Comparison of ENCODE assay signal across 20 cellular contexts in genomic region chr21:27094182-27094948, GRCh38.
DNase-seq lines count a peak whose midpoint lies in the region; ATAC-seq, FAIRE-seq and TF ChIP-seq lines count a peak whose summit lies in the region.
"Had no signal": no experiment of that assay in that cellular context is flagged by ENCODE, and none has a peak within 500 bp of the region (broad histone marks: within the 10 kb centered on the region; RNA-seq: fewer than 3 reads in every experiment).

No MANE protein-coding gene starts in this region.

- no peak overlapping the region for H3K56ac ChIP-seq in IMR-90 (ENCODE audit: extremely low read depth, insufficient read depth, low read length)

- dilution Hi-C loops in IMR-90 (cut with HindIII; ENCODE audit: low sequenced_read_pairs, unreplicated experiment), result no loop called here

- H2BK5ac ChIP-seq in IMR-90 (ENCODE audit: low read depth, low read length, poor library complexity, severe bottlenecking), result no peak overlapping the region

- H3K27me3 ChIP-seq in IMR-90 (ENCODE audit: control insufficient read depth, insufficient read depth, low read length), result no peaks in the 10 kb centered on the region

- intact Hi-C loops in IMR-90 (cut with micrococcal nuclease), result no loop called here

- no peak for TF ChIP-seq RAD21 in IMR-90 (IDR thresholded peaks at IDR 0.05; ENCODE audit: low read length)

- H4K20me1 ChIP-seq in IMR-90 (ENCODE audit: insufficient read depth, low read length), result no peaks in the 10 kb centered on the region

- H2AFZ ChIP-seq in IMR-90 (replicated peaks; ENCODE audit: low read length, poor library complexity), result no peak overlapping the region
- H2AFZ ChIP-seq: GM23338 had no signal

- H3K79me1 ChIP-seq in IMR-90 (ENCODE audit: low read depth in 1 of 2, low read length in 2 of 2), result no peaks in the 10 kb centered on the region

- in situ Hi-C loops in IMR-90 (cut with MboI; ENCODE audit: low sequenced_read_pairs), result no loop called here

- no peak for TF ChIP-seq POLR2A in IMR-90 (IDR thresholded peaks at IDR 0.05; ENCODE audit: low read depth, low read length)

- H3K4me3 ChIP-seq in IMR-90 (ENCODE audit: insufficient read depth, low read depth, low read length), result no peak overlapping the region
- H3K4me3 ChIP-seq: A549, GM23338 had no signal

- no peak overlapping the region for H4K5ac ChIP-seq in IMR-90 (ENCODE audit: low read depth, low read length)

- CTCF ChIA-PET in IMR-90 (lab: Yijun Ruan, JAX), result no interaction called here

- no peak overlapping the region for H4K91ac ChIP-seq in IMR-90 (ENCODE audit: insufficient read depth, low read depth, low read length)

- ATAC-seq in IMR-90 (ENCODE audit: low read depth) (no peak), GM21576 (IDR thresholded peaks at IDR 0.05; ENCODE audit: unreplicated experiment) (no peak)
- ATAC-seq: A549, GM23338 had no signal

- POLR2A ChIA-PET in IMR-90 (lab: Charles Lee; ENCODE audit: unreplicated experiment), result no interaction called here

- no peaks in the 10 kb centered on the region for H3K4me1 ChIP-seq in IMR-90 (ENCODE audit: control insufficient read depth, insufficient read depth, low read length)
- H3K4me1 ChIP-seq: A549 had no signal

- no peak overlapping the region for H4K8ac ChIP-seq in IMR-90 (ENCODE audit: low read depth in 2 of 2, low read length in 2 of 2)

- WGBS in IMR-90 (ENCODE audit: extremely low coverage in 2 of 2, insufficient read length in 1 of 2), 2 experiments, result 83% methylated on average over 1 of the region's 5 CpGs; no CpG with 5 or more reads in 1 of the 2 experiments

- H3K18ac ChIP-seq in IMR-90 (ENCODE audit: low read depth, low read length), result no peak overlapping the region

- no peak overlapping the region for H3K4ac ChIP-seq in IMR-90 (ENCODE audit: low read depth, low read length)

- no peak overlapping the region for H2BK120ac ChIP-seq in IMR-90 (ENCODE audit: low read depth, low read length)

- H2BK20ac ChIP-seq in IMR-90 (ENCODE audit: low read depth, low read length), result no peak overlapping the region

- H3K36me3 ChIP-seq in IMR-90 (ENCODE audit: control insufficient read depth, insufficient read depth, low read length), result no peaks in the 10 kb centered on the region

- FAIRE-seq in endometrium (lab: Jason Lieb, UNC), result peak; percentile 57
- FAIRE-seq: A549, G401.6 had no signal

- H2AK5ac ChIP-seq in IMR-90 (ENCODE audit: low read depth, low read length), result no peak overlapping the region

- no peak overlapping the region for H3K27ac ChIP-seq in IMR-90 (ENCODE audit: insufficient read depth, low read length)
- H3K27ac ChIP-seq: A549 had no signal

- no peak overlapping the region for H3K14ac ChIP-seq in IMR-90 (replicated peaks; ENCODE audit: low read depth, low read length)

- H2AK9ac ChIP-seq in IMR-90 (replicated peaks; ENCODE audit: low read depth, low read length, poor library complexity), result no peak overlapping the region

- H3K9me1 ChIP-seq in IMR-90 (ENCODE audit: insufficient read depth, low read length), result no peaks in the 10 kb centered on the region

- H3K4me2 ChIP-seq in IMR-90 (ENCODE audit: low read depth, low read length), result no peak overlapping the region
- H3K4me2 ChIP-seq: A549, GM23338 had no signal

- H3K9me3 ChIP-seq in IMR-90 (ENCODE audit: control insufficient read depth, insufficient read depth, low read length), result no peaks in the 10 kb centered on the region
- H3K9me3 ChIP-seq: A549 had no signal

- H3K9ac ChIP-seq in IMR-90 (ENCODE audit: low read depth, low read length), result no peak overlapping the region

- no peak for TF ChIP-seq CTCF in IMR-90 (conservative IDR thresholded peaks at IDR 0.05; ENCODE audit: low read depth, low read length)

- BruUV-seq in IMR-90 (replicated peaks; lab: Mats Ljungman, UMichigan), result no TSS peak

- no peak overlapping the region for H2BK15ac ChIP-seq in IMR-90 (ENCODE audit: low read depth, low read length)

- no peak overlapping the region for H3K23ac ChIP-seq in IMR-90 (ENCODE audit: low read depth, low read length)

- DNase-seq in AG08395 (ENCODE audit: low spot score) (peak; percentile 11), IMR-90 (no peak), renal cortical epithelial cell (ENCODE audit: low read depth) (peak; percentile 41), epidermal melanocyte (ENCODE audit: insufficient read length, low spot score) (no peak), DMS114 treated with DMSO at 0.1 percent for 48 hours (lab: John Stamatoyannopoulos, UW; ENCODE audit: unreplicated experiment) (no peak)
- DNase-seq: CD4-positive, CD25-positive, alpha-beta regulatory T cell; DMS79 treated with DMSO at 0.1 percent for 48 hours; HFFc6; Kasumi-1; MV-4-11; NCI-H1417 treated with DMSO at 0.1 percent for 48 hours; NCI-H2081; NCI-H2227 treated with DMSO at 0.1 percent for 48 hours; NCI-H69; NK-92 treated with Interleukin-12 subunit alpha and Interleukin-12 subunit beta, amount 100 ng/mL, for 24 hours had no signal

TF ChIP-seq in IMR-90, 13 proteins besides CTCF, POLR2A, EP300 and RAD21:
- TF ChIP-seq USF2 (IDR thresholded peaks at IDR 0.05; ENCODE audit: low read depth, low read length) (no peak), SMC3 (IDR thresholded peaks at IDR 0.05; ENCODE audit: low read depth, low read length) (no peak), RFX5 (IDR thresholded peaks at IDR 0.05; ENCODE audit: low read depth, low read length) (no peak), NFE2L2 (IDR thresholded peaks at IDR 0.05; ENCODE audit: low read depth, low read length) (no peak), MXI1 (IDR thresholded peaks at IDR 0.05; ENCODE audit: borderline replicate concordance, low read depth, low read length) (no peak), CEBPB (IDR thresholded peaks at IDR 0.05; ENCODE audit: low read depth, low read length) (peak; percentile 66), MAZ (IDR thresholded peaks at IDR 0.05; ENCODE audit: borderline replicate concordance, low read depth, low read length) (no peak), BHLHE40 (IDR thresholded peaks at IDR 0.05; ENCODE audit: low read depth, low read length) (no peak), CHD1 (IDR thresholded peaks at IDR 0.05; ENCODE audit: low read depth, low read length) (no peak)
TF ChIP-seq in IMR-90: peak in this region for 1.

Comparison
In these comparisons a context has a peak if more than half of its experiments do, and no peak if none do; other contexts are left out.
1. DNase-seq: peak in AG08395 (single experiment) and renal cortical epithelial cell (single experiment); none in IMR-90 (single experiment), epidermal melanocyte (single experiment) and DMS114 treated with DMSO at 0.1 percent for 48 hours (single experiment).